26 cellular contexts compared by ENCODE assay signal in the genomic region with DNA sequence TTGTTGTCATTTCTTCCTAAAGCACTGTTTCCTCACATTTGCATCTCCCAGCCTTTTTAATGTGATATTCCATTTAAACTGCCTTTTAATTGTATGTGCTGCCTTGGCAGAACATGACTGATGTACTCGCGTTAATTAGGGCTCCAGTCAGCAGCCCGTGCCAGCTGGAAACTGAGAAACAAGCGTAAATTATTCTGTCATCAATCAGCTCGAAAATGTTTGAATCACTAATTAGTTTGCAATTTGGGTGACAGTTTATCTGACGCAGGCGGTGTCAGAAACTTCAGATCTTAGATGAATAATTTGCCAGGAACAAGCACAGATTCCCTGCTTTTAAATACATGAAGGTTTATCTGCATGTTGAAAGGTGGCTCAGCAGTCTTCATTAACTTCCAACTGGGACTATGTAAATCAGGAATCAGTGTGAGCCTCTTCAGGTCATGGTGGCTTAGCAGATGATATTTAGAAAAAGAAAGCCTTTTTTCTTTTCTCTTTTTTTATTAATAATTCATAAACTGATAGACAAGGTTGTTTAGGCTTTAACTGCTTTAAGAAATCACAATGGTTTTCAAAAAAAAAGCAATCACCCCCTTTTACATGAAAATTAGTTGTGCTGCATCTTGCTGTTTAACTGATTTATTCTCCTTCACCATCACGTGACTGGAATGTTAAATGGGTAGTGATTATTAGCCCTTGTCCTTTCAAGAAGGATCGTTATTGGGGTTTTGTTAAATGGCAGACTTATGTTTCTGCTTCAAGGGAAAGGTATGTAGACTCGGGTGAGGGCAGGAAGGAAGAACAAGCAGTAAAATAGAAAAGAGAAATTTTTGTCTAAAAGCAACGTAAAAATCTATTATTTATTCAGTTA.
DNase-seq lines count a peak whose midpoint lies in the region; ATAC-seq, FAIRE-seq and TF ChIP-seq lines count a peak whose summit lies in the region.
"Had no signal": no experiment of that assay in that cellular context is flagged by ENCODE, and none has a peak within 500 bp of the region (broad histone marks: within the 10 kb centered on the region; RNA-seq: fewer than 3 reads in every experiment).

No MANE protein-coding gene starts in this region.

- H3K9ac ChIP-seq in ES-I3 (ENCODE audit: low read depth, low read length) (peak overlapping the region; percentile 31; the same call in 1 of the 2 replicates), K562 (ENCODE audit: insufficient read depth in 1 of 2, low read depth in 2 of 2, low read length in 2 of 2) (no peak overlapping the region), neural cell (ENCODE audit: low read length) (no peak overlapping the region)

- no peaks in the 10 kb centered on the region for H3K79me2 ChIP-seq in K562 (ENCODE audit: control insufficient read depth, insufficient read depth, low read length)
- no peaks in the 10 kb centered on the region for H3K79me2 ChIP-seq in neural cell (replicated peaks; ENCODE audit: insufficient read depth, low read length)

- H3K9me3 ChIP-seq in ES-I3 (ENCODE audit: control insufficient read depth, insufficient read depth, low read length) (no peaks in the 10 kb centered on the region), K562 (replicated peaks; ENCODE audit: control insufficient read depth, insufficient read depth, low read depth, low read length) (no peaks in the 10 kb centered on the region), neural cell (ENCODE audit: low read length) (no peaks in the 10 kb centered on the region), body of pancreas (no peaks in the 10 kb centered on the region)
- H3K9me3 ChIP-seq: esophagus muscularis mucosa, gastroesophageal sphincter, prostate gland, thyroid gland had no signal

- peaks cover 6% of the 10 kb centered on the region for H3F3A ChIP-seq in neural cell (ENCODE audit: insufficient read depth, low read length, poor library complexity, severe bottlenecking)

- no peak overlapping the region for H3K27ac ChIP-seq in K562 (ENCODE audit: extremely low read depth, low read depth, low read length)
- peak overlapping the region; percentile 2 for H3K27ac ChIP-seq in neural cell (ENCODE audit: low read length)
- no peak overlapping the region for H3K27ac ChIP-seq in body of pancreas
- H3K27ac ChIP-seq: esophagus muscularis mucosa, gastroesophageal sphincter, prostate gland, skin epidermis, thyroid gland had no signal

- TF ChIP-seq EP300 in K562 (IDR thresholded peaks at IDR 0.05; ENCODE audit: low read length) (no peak), neural cell (conservative IDR thresholded peaks at IDR 0.05; ENCODE audit: poor library complexity, severe bottlenecking) (peak; percentile 76)

- no peaks in the 10 kb centered on the region for H3K9me1 ChIP-seq in K562 (ENCODE audit: control insufficient read depth, insufficient read depth, low read length)

- FAIRE-seq in K562 (lab: Jason Lieb, UNC), result no peak

- no peaks in the 10 kb centered on the region for H3K36me3 ChIP-seq in ES-I3 (ENCODE audit: insufficient read depth, low read length)
- no peaks in the 10 kb centered on the region for H3K36me3 ChIP-seq in K562 (ENCODE audit: control insufficient read depth, insufficient read depth, low read length)
- H3K36me3 ChIP-seq in neural cell (ENCODE audit: insufficient read depth, low read length), result no peaks in the 10 kb centered on the region
- no peaks in the 10 kb centered on the region for H3K36me3 ChIP-seq in body of pancreas (replicated peaks in 1 of 2; ENCODE audit: insufficient read depth in 1 of 2, low read depth in 2 of 2)
- H3K36me3 ChIP-seq: esophagus muscularis mucosa, gastroesophageal sphincter, prostate gland, thyroid gland had no signal

- TF ChIP-seq POLR2A in K562 (conservative IDR thresholded peaks at IDR 0.05) (no peak), body of pancreas (IDR thresholded peaks at IDR 0.05) (no peak)

- H3K4me3 ChIP-seq in K562, result no peak overlapping the region
- peak overlapping the region; percentile 10 for H3K4me3 ChIP-seq in neural cell (ENCODE audit: low read length)
- no peak overlapping the region for H3K4me3 ChIP-seq in body of pancreas
- H3K4me3 ChIP-seq: esophagus muscularis mucosa, gastroesophageal sphincter, prostate gland, skin epidermis, thyroid gland had no signal

- no peak for ATAC-seq in K562
- no peak for ATAC-seq in body of pancreas
- ATAC-seq in HG03354 (IDR thresholded peaks at IDR 0.05; ENCODE audit: poor library complexity, severe bottlenecking, unreplicated experiment), result no peak
- ATAC-seq: gastroesophageal sphincter; left lobe of liver; natural killer cell treated with Interleukin-12 subunit alpha and Interleukin-12 subunit beta and Interleukin-15 and Interleukin-18, amount 100 ng/mL, for 72 hours had no signal

- in situ Hi-C loops in K562 (cut with MboI), result no loop called here

- no TSS peak for BruUV-seq in K562 (replicated peaks; lab: Mats Ljungman, UMichigan)

- POLR2A ChIA-PET in K562 (lab: Yijun Ruan, JAX), result no interaction called here

- no peak for TF ChIP-seq CTCF in K562 (IDR thresholded peaks at IDR 0.05 in 2 of 3, conservative IDR thresholded peaks at IDR 0.05 in 1 of 3; ENCODE audit: insufficient read depth in 2 of 3, low read depth in 1 of 3, low read length in 3 of 3)
- no peak for TF ChIP-seq CTCF in neural cell (IDR thresholded peaks at IDR 0.05; ENCODE audit: poor library complexity, severe bottlenecking)
- TF ChIP-seq CTCF in body of pancreas (IDR thresholded peaks at IDR 0.05), result no peak

- H3K4me2 ChIP-seq in K562 (ENCODE audit: insufficient read depth, low read length) (no peak overlapping the region), neural cell (ENCODE audit: low read length) (peak overlapping the region; percentile 13)

- TF ChIP-seq RAD21 in K562 (CRISPR knock-in tag; conservative IDR thresholded peaks at IDR 0.05 in 1 of 2, IDR thresholded peaks at IDR 0.05 in 1 of 2) (no peak), neural cell (conservative IDR thresholded peaks at IDR 0.05) (no peak)

- peaks cover 17% of the 10 kb centered on the region for H3K4me1 ChIP-seq in ES-I3 (ENCODE audit: insufficient read depth, low read length)
- no peaks in the 10 kb centered on the region for H3K4me1 ChIP-seq in K562 (replicated peaks in 1 of 2; ENCODE audit: control insufficient read depth in 2 of 2, insufficient read depth in 2 of 2, low read length in 2 of 2)
- no peaks in the 10 kb centered on the region for H3K4me1 ChIP-seq in body of pancreas
- H3K4me1 ChIP-seq: gastroesophageal sphincter, prostate gland, thyroid gland had no signal

- no peaks in the 10 kb centered on the region for H3K9me2 ChIP-seq in neural cell (ENCODE audit: insufficient read depth, low read length)

- intact Hi-C loops in K562 (cut with micrococcal nuclease), result no loop called here
- intact Hi-C loops in body of pancreas (cut with DNase I), result no loop called here

- 0% methylated on average over 11 of the region's 11 CpGs for WGBS in K562 (ENCODE audit: insufficient coverage, low coverage, missing lambda C conversion rate)
- WGBS in body of pancreas, 2 donors, result 24 to 36% methylated on average over 11 of the region's 11 CpGs

- DNase-seq in NCI-H1436 treated with DMSO at 0.1 percent for 48 hours (lab: John Stamatoyannopoulos, UW) (peak; percentile 51), K562 (ENCODE audit: extremely low read depth in 1 of 4, low spot score in 3 of 4) (no peak), body of pancreas (no peak), DMS114 treated with DMSO at 0.1 percent for 48 hours (lab: John Stamatoyannopoulos, UW; ENCODE audit: unreplicated experiment) (no peak), HuH-7 (ENCODE audit: low spot score) (no peak)
- DNase-seq: activated CD4-positive, CD25-positive, alpha-beta regulatory T cell; activated T-cell treated with anti-CD3 and anti-CD28 coated beads, Interleukin-2, amount 50 U/mL, for 48 hours; aorta; CD4-positive, alpha-beta T cell; cerebellar nuclear complex; effector CD8-positive, alpha-beta T cell; HCEC 1CT; midbrain; NCI-H1930; stimulated activated naive CD4-positive, alpha-beta T cell treated with Interleukin-2 at 50 U/mL for 16 hours; T1000; thyroid gland had no signal

- no peaks in the 10 kb centered on the region for H4K20me1 ChIP-seq in K562 (replicated peaks; ENCODE audit: control insufficient read depth, insufficient read depth, low read length)
- H4K20me1 ChIP-seq in neural cell (ENCODE audit: insufficient read depth), result no peaks in the 10 kb centered on the region

- CTCF ChIA-PET in K562 (lab: Yijun Ruan, JAX; ENCODE audit: low intra/inter-chr PET ratio), result no interaction called here

- H3K27me3 ChIP-seq in K562 (ENCODE audit: control insufficient read depth in 2 of 2, insufficient read depth in 2 of 2, low read length in 2 of 2), result no peaks in the 10 kb centered on the region
- no peaks in the 10 kb centered on the region for H3K27me3 ChIP-seq in neural cell (ENCODE audit: insufficient read depth, low read depth, low read length)
- H3K27me3 ChIP-seq in body of pancreas, result no peaks in the 10 kb centered on the region
- H3K27me3 ChIP-seq: esophagus muscularis mucosa, gastroesophageal sphincter, thyroid gland had no signal

- H2AFZ ChIP-seq in K562 (ENCODE audit: low read depth, low read length) (no peak overlapping the region), neural cell (ENCODE audit: low read depth, low read length) (no peak overlapping the region)

TF ChIP-seq in K562, 482 proteins besides CTCF, POLR2A, EP300 and RAD21 (continues in another document):
- no peak for TF ChIP-seq FIP1L1 (IDR thresholded peaks at IDR 0.05; ENCODE audit: low read depth, low read length, poor library complexity, severe bottlenecking)

TF ChIP-seq in neural cell, 6 proteins besides CTCF, POLR2A, EP300 and RAD21:
- no peak for TF ChIP-seq EZH2 (IDR thresholded peaks at IDR 0.05; ENCODE audit: borderline replicate concordance, insufficient read depth, low read length, poor library complexity, severe bottlenecking)
- TF ChIP-seq POLR2AphosphoS5 (IDR thresholded peaks at IDR 0.05), result peak; percentile 42
